Comparison of ENCODE assay signal across 23 cellular contexts in genomic region chr7:144771921-144772320, GRCh38.
"Had no signal": no experiment of that assay in that cellular context is flagged by ENCODE, and none has a peak within 500 bp of the region (broad histone marks: within the 10 kb centered on the region; RNA-seq: fewer than 3 reads in every experiment).

No MANE protein-coding gene starts in this region.

- H3K27ac ChIP-seq: RWPE1 had no signal

- ATAC-seq: Panc1, PC-3, SK-N-SH treated with all-trans-retinoic acid at 6 μM for 48 hours had no signal

- DNase-seq: KBM-7, MV-4-11, NCI-H1048, NCI-H1105, NCI-H1417, NCI-H1436 treated with DMSO at 0.1 percent for 48 hours, NCI-H1694 treated with DMSO at 0.1 percent for 48 hours, NCI-H1930, NCI-H2081, NCI-H2107, NCI-H2171, NCI-H226, NCI-H446, NCI-H510A, NCI-H524 treated with DMSO at 0.1 percent for 48 hours, NCI-H69, NCI-H774, PC-3, SHP77, T-helper 1 cell had no signal
